In genomic region chr5:170749911-170750431, GRCh38 we compare ENCODE assay signal across 1 cellular context.
TF ChIP-seq lines count a peak whose summit lies in the region.

No MANE protein-coding gene starts in this region.

TF ChIP-seq in H1, 55 proteins besides CTCF, POLR2A, EP300 and RAD21:
- no peak for TF ChIP-seq TBP (IDR thresholded peaks at IDR 0.05; ENCODE audit: low read depth, low read length)
- no peak for TF ChIP-seq NANOG (IDR thresholded peaks at IDR 0.05; ENCODE audit: insufficient read depth, low read depth, low read length, poor library complexity, severe bottlenecking)
- TF ChIP-seq POU5F1 (IDR thresholded peaks at IDR 0.05; ENCODE audit: low read depth, low read length): no peak
- no peak for TF ChIP-seq GTF2F1 (IDR thresholded peaks at IDR 0.05; ENCODE audit: borderline replicate concordance, low read depth, low read length)
- no peak for TF ChIP-seq POLR2AphosphoS5 (IDR thresholded peaks at IDR 0.05; ENCODE audit: low read depth, low read length)
- TF ChIP-seq MAFK (IDR thresholded peaks at IDR 0.05; ENCODE audit: low read depth, low read length): no peak
- no peak for TF ChIP-seq EGR1 (IDR thresholded peaks at IDR 0.05; ENCODE audit: borderline replicate concordance, low read depth, low read length)
- no peak for TF ChIP-seq SP2 (IDR thresholded peaks at IDR 0.05; ENCODE audit: low read length)
- TF ChIP-seq SIRT6 (IDR thresholded peaks at IDR 0.05; ENCODE audit: low read length): no peak
- TF ChIP-seq BACH1 (IDR thresholded peaks at IDR 0.05; ENCODE audit: low read length): no peak
- TF ChIP-seq, protein P1, sequence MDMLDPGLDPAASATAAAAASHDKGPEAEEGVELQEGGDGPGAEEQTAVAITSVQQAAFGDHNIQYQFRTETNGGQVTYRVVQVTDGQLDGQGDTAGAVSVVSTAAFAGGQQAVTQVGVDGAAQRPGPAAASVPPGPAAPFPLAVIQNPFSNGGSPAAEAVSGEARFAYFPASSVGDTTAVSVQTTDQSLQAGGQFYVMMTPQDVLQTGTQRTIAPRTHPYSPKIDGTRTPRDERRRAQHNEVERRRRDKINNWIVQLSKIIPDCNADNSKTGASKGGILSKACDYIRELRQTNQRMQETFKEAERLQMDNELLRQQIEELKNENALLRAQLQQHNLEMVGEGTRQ (IDR thresholded peaks at IDR 0.05; ENCODE audit: low read length): no peak
- no peak for TF ChIP-seq CBX8 (IDR thresholded peaks at IDR 0.05; ENCODE audit: borderline replicate concordance, low read depth, low read length)
- TF ChIP-seq, protein P2, sequence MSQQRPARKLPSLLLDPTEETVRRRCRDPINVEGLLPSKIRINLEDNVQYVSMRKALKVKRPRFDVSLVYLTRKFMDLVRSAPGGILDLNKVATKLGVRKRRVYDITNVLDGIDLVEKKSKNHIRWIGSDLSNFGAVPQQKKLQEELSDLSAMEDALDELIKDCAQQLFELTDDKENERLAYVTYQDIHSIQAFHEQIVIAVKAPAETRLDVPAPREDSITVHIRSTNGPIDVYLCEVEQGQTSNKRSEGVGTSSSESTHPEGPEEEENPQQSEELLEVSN (IDR thresholded peaks at IDR 0.05): no peak
- no peak for TF ChIP-seq FOSL1 (IDR thresholded peaks at IDR 0.05; ENCODE audit: insufficient read depth, low read depth, low read length)
- TF ChIP-seq CBX5 (IDR thresholded peaks at IDR 0.05; ENCODE audit: low read depth, low read length): no peak
- TF ChIP-seq BRCA1 (IDR thresholded peaks at IDR 0.05; ENCODE audit: low read depth, low read length): no peak
- TF ChIP-seq, protein P3, sequence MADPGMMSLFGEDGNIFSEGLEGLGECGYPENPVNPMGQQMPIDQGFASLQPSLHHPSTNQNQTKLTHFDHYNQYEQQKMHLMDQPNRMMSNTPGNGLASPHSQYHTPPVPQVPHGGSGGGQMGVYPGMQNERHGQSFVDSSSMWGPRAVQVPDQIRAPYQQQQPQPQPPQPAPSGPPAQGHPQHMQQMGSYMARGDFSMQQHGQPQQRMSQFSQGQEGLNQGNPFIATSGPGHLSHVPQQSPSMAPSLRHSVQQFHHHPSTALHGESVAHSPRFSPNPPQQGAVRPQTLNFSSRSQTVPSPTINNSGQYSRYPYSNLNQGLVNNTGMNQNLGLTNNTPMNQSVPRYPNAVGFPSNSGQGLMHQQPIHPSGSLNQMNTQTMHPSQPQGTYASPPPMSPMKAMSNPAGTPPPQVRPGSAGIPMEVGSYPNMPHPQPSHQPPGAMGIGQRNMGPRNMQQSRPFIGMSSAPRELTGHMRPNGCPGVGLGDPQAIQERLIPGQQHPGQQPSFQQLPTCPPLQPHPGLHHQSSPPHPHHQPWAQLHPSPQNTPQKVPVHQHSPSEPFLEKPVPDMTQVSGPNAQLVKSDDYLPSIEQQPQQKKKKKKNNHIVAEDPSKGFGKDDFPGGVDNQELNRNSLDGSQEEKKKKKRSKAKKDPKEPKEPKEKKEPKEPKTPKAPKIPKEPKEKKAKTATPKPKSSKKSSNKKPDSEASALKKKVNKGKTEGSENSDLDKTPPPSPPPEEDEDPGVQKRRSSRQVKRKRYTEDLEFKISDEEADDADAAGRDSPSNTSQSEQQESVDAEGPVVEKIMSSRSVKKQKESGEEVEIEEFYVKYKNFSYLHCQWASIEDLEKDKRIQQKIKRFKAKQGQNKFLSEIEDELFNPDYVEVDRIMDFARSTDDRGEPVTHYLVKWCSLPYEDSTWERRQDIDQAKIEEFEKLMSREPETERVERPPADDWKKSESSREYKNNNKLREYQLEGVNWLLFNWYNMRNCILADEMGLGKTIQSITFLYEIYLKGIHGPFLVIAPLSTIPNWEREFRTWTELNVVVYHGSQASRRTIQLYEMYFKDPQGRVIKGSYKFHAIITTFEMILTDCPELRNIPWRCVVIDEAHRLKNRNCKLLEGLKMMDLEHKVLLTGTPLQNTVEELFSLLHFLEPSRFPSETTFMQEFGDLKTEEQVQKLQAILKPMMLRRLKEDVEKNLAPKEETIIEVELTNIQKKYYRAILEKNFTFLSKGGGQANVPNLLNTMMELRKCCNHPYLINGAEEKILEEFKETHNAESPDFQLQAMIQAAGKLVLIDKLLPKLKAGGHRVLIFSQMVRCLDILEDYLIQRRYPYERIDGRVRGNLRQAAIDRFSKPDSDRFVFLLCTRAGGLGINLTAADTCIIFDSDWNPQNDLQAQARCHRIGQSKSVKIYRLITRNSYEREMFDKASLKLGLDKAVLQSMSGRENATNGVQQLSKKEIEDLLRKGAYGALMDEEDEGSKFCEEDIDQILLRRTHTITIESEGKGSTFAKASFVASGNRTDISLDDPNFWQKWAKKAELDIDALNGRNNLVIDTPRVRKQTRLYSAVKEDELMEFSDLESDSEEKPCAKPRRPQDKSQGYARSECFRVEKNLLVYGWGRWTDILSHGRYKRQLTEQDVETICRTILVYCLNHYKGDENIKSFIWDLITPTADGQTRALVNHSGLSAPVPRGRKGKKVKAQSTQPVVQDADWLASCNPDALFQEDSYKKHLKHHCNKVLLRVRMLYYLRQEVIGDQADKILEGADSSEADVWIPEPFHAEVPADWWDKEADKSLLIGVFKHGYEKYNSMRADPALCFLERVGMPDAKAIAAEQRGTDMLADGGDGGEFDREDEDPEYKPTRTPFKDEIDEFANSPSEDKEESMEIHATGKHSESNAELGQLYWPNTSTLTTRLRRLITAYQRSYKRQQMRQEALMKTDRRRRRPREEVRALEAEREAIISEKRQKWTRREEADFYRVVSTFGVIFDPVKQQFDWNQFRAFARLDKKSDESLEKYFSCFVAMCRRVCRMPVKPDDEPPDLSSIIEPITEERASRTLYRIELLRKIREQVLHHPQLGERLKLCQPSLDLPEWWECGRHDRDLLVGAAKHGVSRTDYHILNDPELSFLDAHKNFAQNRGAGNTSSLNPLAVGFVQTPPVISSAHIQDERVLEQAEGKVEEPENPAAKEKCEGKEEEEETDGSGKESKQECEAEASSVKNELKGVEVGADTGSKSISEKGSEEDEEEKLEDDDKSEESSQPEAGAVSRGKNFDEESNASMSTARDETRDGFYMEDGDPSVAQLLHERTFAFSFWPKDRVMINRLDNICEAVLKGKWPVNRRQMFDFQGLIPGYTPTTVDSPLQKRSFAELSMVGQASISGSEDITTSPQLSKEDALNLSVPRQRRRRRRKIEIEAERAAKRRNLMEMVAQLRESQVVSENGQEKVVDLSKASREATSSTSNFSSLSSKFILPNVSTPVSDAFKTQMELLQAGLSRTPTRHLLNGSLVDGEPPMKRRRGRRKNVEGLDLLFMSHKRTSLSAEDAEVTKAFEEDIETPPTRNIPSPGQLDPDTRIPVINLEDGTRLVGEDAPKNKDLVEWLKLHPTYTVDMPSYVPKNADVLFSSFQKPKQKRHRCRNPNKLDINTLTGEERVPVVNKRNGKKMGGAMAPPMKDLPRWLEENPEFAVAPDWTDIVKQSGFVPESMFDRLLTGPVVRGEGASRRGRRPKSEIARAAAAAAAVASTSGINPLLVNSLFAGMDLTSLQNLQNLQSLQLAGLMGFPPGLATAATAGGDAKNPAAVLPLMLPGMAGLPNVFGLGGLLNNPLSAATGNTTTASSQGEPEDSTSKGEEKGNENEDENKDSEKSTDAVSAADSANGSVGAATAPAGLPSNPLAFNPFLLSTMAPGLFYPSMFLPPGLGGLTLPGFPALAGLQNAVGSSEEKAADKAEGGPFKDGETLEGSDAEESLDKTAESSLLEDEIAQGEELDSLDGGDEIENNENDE (IDR thresholded peaks at IDR 0.05; ENCODE audit: insufficient replicate concordance, low read length): no peak
